21 cellular contexts compared by ENCODE assay signal in the genomic region with DNA sequence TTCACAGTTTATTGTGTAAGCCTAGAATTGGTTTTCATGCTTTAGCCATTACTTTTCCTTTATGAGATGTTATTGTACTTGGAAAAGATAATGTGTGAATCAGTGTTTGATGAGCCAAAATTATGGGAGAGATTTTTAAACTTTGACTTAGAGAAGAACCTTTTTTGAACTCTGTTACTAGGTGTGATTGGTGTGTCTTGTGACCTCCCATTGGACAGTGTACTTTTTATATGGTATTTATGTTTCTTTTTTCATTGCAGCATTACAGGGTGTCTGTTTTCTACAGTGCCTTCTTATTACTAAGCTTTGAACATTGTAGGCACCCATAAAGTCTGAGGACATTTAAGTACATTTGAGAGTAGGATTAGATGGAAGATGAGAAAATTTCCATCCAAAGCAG.
"Had no signal": no experiment of that assay in that cellular context is flagged by ENCODE, and none has a peak within 500 bp of the region (broad histone marks: within the 10 kb centered on the region; RNA-seq: fewer than 3 reads in every experiment).

No MANE protein-coding gene starts in this region.

- H3K36me3 Mint-ChIP-seq: naive thymus-derived CD4-positive, alpha-beta T cell had no signal

- H3K36me3 ChIP-seq: esophagus muscularis mucosa, gastroesophageal sphincter, heart left ventricle, left ventricle myocardium inferior, lower lobe of right lung had no signal

- H3K9me3 ChIP-seq: esophagus muscularis mucosa, gastroesophageal sphincter, lower lobe of right lung had no signal

- H3K4me1 ChIP-seq: esophagus muscularis mucosa, foreskin keratinocyte, gastroesophageal sphincter had no signal

- H3K79me2 ChIP-seq: hepatocyte had no signal

- H2AFZ ChIP-seq: hepatocyte had no signal

- H3K4me3 Mint-ChIP-seq: immature natural killer cell; mesothelial cell of epicardium; naive thymus-derived CD4-positive, alpha-beta T cell had no signal

- FAIRE-seq: endothelial cell of umbilical vein, frontal cortex, keratinocyte had no signal

- H3K4me3 ChIP-seq: coronary artery, dorsolateral prefrontal cortex, esophagus muscularis mucosa, gastroesophageal sphincter, heart left ventricle, hepatocyte, left ventricle myocardium inferior, lower lobe of right lung had no signal

- H3K4me1 Mint-ChIP-seq: immature natural killer cell; naive thymus-derived CD4-positive, alpha-beta T cell had no signal

- DNase-seq: dermis blood vessel endothelial cell; dorsolateral prefrontal cortex; effector CD4-positive, alpha-beta T cell; effector memory CD4-positive, alpha-beta T cell; foreskin keratinocyte; heart left ventricle; hypothalamus; immature natural killer cell; left cardiac atrium; left ventricle myocardium inferior; lower lobe of right lung; mesenchymal stem cell; naive thymus-derived CD4-positive, alpha-beta T cell had no signal

- H3K27ac Mint-ChIP-seq: immature natural killer cell; mesothelial cell of epicardium; naive thymus-derived CD4-positive, alpha-beta T cell had no signal

- H3K9me3 Mint-ChIP-seq: immature natural killer cell had no signal

- ATAC-seq: foreskin keratinocyte; gastroesophageal sphincter; left cardiac atrium; lower lobe of right lung; naive thymus-derived CD4-positive, alpha-beta T cell had no signal

- H3K27me3 ChIP-seq: dorsolateral prefrontal cortex, esophagus muscularis mucosa, foreskin keratinocyte, gastroesophageal sphincter, heart left ventricle, hepatocyte had no signal

- H3K27ac ChIP-seq: coronary artery, dorsolateral prefrontal cortex, esophagus muscularis mucosa, foreskin keratinocyte, gastroesophageal sphincter, heart left ventricle, hepatocyte, left ventricle myocardium inferior, lower lobe of right lung had no signal

- H3K4me2 ChIP-seq: hepatocyte had no signal
